ENCODE assay signal across 11 cellular contexts in the genomic region with DNA sequence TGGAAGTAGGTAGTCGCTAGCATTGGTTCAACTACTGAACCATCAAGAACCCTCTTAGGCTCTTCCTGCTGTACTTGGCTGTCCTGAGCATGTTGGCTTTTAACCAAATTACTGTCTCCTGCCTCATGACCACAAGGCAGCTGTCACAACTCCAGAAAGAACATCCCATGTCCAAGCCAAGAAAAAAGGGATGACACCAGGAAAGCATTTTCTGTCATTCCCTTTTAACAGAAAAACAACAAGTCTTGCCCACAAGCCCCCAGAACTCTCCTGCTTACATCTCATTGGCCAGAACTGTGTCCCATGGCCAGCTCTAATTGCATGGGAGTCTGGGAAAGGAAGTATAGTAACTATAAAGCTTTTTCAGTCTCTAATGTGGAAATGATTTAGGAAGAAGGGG. TPM values are rescaled to one million over a fixed set of nuclear protein-coding genes. Genes with fewer than 3 reads are reported as not detected.
DNase-seq lines count a peak whose midpoint lies in the region; ATAC-seq and TF ChIP-seq lines count a peak whose summit lies in the region.
"Had no signal": no experiment of that assay in that cellular context is flagged by ENCODE, and none has a peak within 500 bp of the region (broad histone marks: within the 10 kb centered on the region; RNA-seq: fewer than 3 reads in every experiment).

No MANE protein-coding gene starts in this region.

- peaks cover 2% of the 10 kb centered on the region for H3K27me3 Mint-ChIP-seq in endodermal cell (ENCODE audit: insufficient read depth)

- H3K36me3 Mint-ChIP-seq in endodermal cell (ENCODE audit: low read depth) = no peaks in the 10 kb centered on the region

- no peaks in the 10 kb centered on the region for H3K36me3 ChIP-seq in endodermal cell (ENCODE audit: control insufficient read depth, insufficient read depth, low read length)

- H3K9me3 ChIP-seq in endodermal cell (ENCODE audit: control insufficient read depth, low read length) = no peaks in the 10 kb centered on the region

- H3K4me3 ChIP-seq in endodermal cell (ENCODE audit: low read length) (no peak overlapping the region), skeletal muscle cell (ENCODE audit: low read depth, low read length) (no peak overlapping the region)

- H3K27me3 ChIP-seq in endodermal cell (ENCODE audit: control insufficient read depth, insufficient read depth, low read length, poor library complexity, severe bottlenecking) = no peaks in the 10 kb centered on the region

- no peak overlapping the region for H3K4me3 Mint-ChIP-seq in endodermal cell

- no peaks in the 10 kb centered on the region for H3K4me1 Mint-ChIP-seq in endodermal cell

- no peaks in the 10 kb centered on the region for H3K4me1 ChIP-seq in endodermal cell (ENCODE audit: control insufficient read depth, insufficient read depth, low read length)

- DNase-seq in GM04504 (ENCODE audit: low read depth) (peak; percentile 74), OCI-M1 (lab: John Stamatoyannopoulos, UW) (peak; percentile 18), endodermal cell (peak; percentile 39), skeletal muscle cell (ENCODE audit: low read depth) (peak; percentile 77), NCI-H774 (lab: John Stamatoyannopoulos, UW) (no peak), DMS114 treated with DMSO at 0.1 percent for 48 hours (lab: John Stamatoyannopoulos, UW; ENCODE audit: unreplicated experiment) (no peak)
- DNase-seq: DMS79 treated with DMSO at 0.1 percent for 48 hours had no signal

- no peak overlapping the region for H3K27ac ChIP-seq in endodermal cell (ENCODE audit: low read depth, low read length)
- H3K27ac ChIP-seq: KMS-11 had no signal

- WGBS in endodermal cell (ENCODE audit: insufficient coverage in 1 of 2, insufficient read length in 1 of 2), 2 experiments = 100% methylated on average over 1 of the region's 1 CpG; no CpG with 5 or more reads in 1 of the 2 experiments

- no peak overlapping the region for H3K9ac ChIP-seq in endodermal cell (ENCODE audit: extremely low read depth, low read length, poor library complexity, severe bottlenecking)
- H3K9ac ChIP-seq: KMS-11 had no signal

- TF ChIP-seq CTCF in endodermal cell (conservative IDR thresholded peaks at IDR 0.05) = no peak

- H3K9me3 Mint-ChIP-seq in endodermal cell = peaks cover 1% of the 10 kb centered on the region

- no peak overlapping the region for H3K27ac Mint-ChIP-seq in endodermal cell

- no peak for ATAC-seq in HG03175 (IDR thresholded peaks at IDR 0.05; ENCODE audit: unreplicated experiment)
- no peak for ATAC-seq in HG02642 (IDR thresholded peaks at IDR 0.05; ENCODE audit: poor library complexity, unreplicated experiment)
- ATAC-seq: Right ventricle myocardium inferior had no signal

RNA-seq across cellular contexts. Expression of a gene that starts 2.4 kb away (rescaled TPM):
- total RNA-seq in endodermal cell = not detected
- polyA plus RNA-seq in endodermal cell (2013, experiment 1 of 2) = 3,859 TPM
- 7,427 TPM for polyA plus RNA-seq in endodermal cell (2013, experiment 2 of 2)
- total RNA-seq: Right ventricle myocardium inferior had no signal

RNA-seq across cellular contexts. Expression of a gene that starts 6.3 kb away (rescaled TPM):
- 10 to 100 TPM; 42.0 to 72.7 TPM for total RNA-seq in endodermal cell
- polyA plus RNA-seq in endodermal cell (2013, experiment 1 of 2) = 82.3 TPM
- 82.8 TPM for polyA plus RNA-seq in endodermal cell (2013, experiment 2 of 2)

RNA-seq across cellular contexts. Expression of a gene that starts 42.0 kb away (rescaled TPM):
- 1,000 to 10,000 TPM; 2,014 to 2,050 TPM for total RNA-seq in endodermal cell
- polyA plus RNA-seq in endodermal cell (2013, experiment 1 of 2) = 2,479 TPM
- polyA plus RNA-seq in endodermal cell (2013, experiment 2 of 2) = 2,415 TPM

RNA-seq across cellular contexts. Expression of a gene that starts 54.6 kb away (rescaled TPM):
- total RNA-seq in endodermal cell = 1 to 10 TPM; 1.6 to 2.3 TPM
- 0.89 TPM for polyA plus RNA-seq in endodermal cell (2013, experiment 1 of 2)
- 0.99 TPM for polyA plus RNA-seq in endodermal cell (2013, experiment 2 of 2)
- total RNA-seq: Right ventricle myocardium inferior had no signal

RNA-seq across cellular contexts. Expression of a gene that starts 58.9 kb away (rescaled TPM):
- 1 to 10 TPM; 3.9 to 6.3 TPM for total RNA-seq in endodermal cell
- polyA plus RNA-seq in endodermal cell (2013, experiment 1 of 2) = 6.3 TPM
- 3.6 TPM for polyA plus RNA-seq in endodermal cell (2013, experiment 2 of 2)

Comparison
In these comparisons a context has a peak if more than half of its experiments do, and no peak if none do; other contexts are left out.
1. DNase-seq: peak in GM04504 (single experiment), OCI-M1 (single experiment), endodermal cell (single experiment) and skeletal muscle cell (single experiment); none in NCI-H774 (single experiment) and DMS114 treated with DMSO at 0.1 percent for 48 hours (single experiment).